In genomic region chr15:50051811-50052419, GRCh38 we compare ENCODE assay signal across 10 cellular contexts.
DNase-seq lines count a peak whose midpoint lies in the region; ATAC-seq and TF ChIP-seq lines count a peak whose summit lies in the region.
"Had no signal": no experiment of that assay in that cellular context is flagged by ENCODE, and none has a peak within 500 bp of the region (broad histone marks: within the 10 kb centered on the region; RNA-seq: fewer than 3 reads in every experiment).

No MANE protein-coding gene starts in this region.

- POLR2A ChIA-PET in SK-N-SH (lab: Yijun Ruan, JAX) = no interaction called here

- H3K9me3 ChIP-seq in SK-N-SH (no peaks in the 10 kb centered on the region), esophagus squamous epithelium (no peaks in the 10 kb centered on the region)

- H3K4me3 Mint-ChIP-seq in nephron = no peak overlapping the region
- H3K4me3 Mint-ChIP-seq: activated naive CD4-positive, alpha-beta T cell treated with anti-CD3 and anti-CD28 coated beads, Interleukin-2, amount 50 U/mL, for 24 hours; CD4-positive, CD25-positive, alpha-beta regulatory T cell had no signal

- H4K20me1 ChIP-seq in SK-N-SH (ENCODE audit: insufficient read depth) = no peaks in the 10 kb centered on the region

- TF ChIP-seq EP300 in SK-N-SH (IDR thresholded peaks at IDR 0.05; ENCODE audit: borderline replicate concordance in 1 of 2, low read depth in 1 of 2, low read length in 1 of 2) = no peak

- WGBS in SK-N-SH (ENCODE audit: low lambda C conversion rate) = 20% methylated on average over 3 of the region's 3 CpGs
- WGBS in esophagus squamous epithelium, 2 donors = 29 to 38% methylated on average over 3 of the region's 3 CpGs

- no peak overlapping the region for H3K4me2 ChIP-seq in SK-N-SH

- no peaks in the 10 kb centered on the region for H3K27me3 ChIP-seq in SK-N-SH (ENCODE audit: insufficient read depth)
- H3K27me3 ChIP-seq in esophagus squamous epithelium = no peaks in the 10 kb centered on the region

- no peaks in the 10 kb centered on the region for H3K27me3 Mint-ChIP-seq in nephron (ENCODE audit: low read depth)

- ATAC-seq in HG03432 (IDR thresholded peaks at IDR 0.05; ENCODE audit: unreplicated experiment) (no peak), HG02571 (IDR thresholded peaks at IDR 0.05; ENCODE audit: unreplicated experiment) (no peak)

- no peaks in the 10 kb centered on the region for H3K79me2 ChIP-seq in SK-N-SH (ENCODE audit: insufficient read depth)

- DNase-seq in NCI-H1417 (lab: John Stamatoyannopoulos, UW) (peak; percentile 1 to 62 (median 21)), NCI-H1417 treated with DMSO at 0.1 percent for 48 hours (lab: John Stamatoyannopoulos, UW) (no peak), KBM-7 (peak; percentile 76), SK-N-SH (peak; percentile 52), esophagus squamous epithelium (lab: John Stamatoyannopoulos, UW) (no peak)

- peak overlapping the region; percentile 52 to 87 (median 52) for H3K27ac Mint-ChIP-seq in nephron
- H3K27ac Mint-ChIP-seq: activated naive CD4-positive, alpha-beta T cell treated with anti-CD3 and anti-CD28 coated beads, Interleukin-2, amount 50 U/mL, for 24 hours; CD4-positive, CD25-positive, alpha-beta regulatory T cell had no signal

- TF ChIP-seq CTCF in SK-N-SH (IDR thresholded peaks at IDR 0.05) (peak; percentile 71), esophagus squamous epithelium (IDR thresholded peaks at IDR 0.05) (peak in 5 of 6 experiments; percentile 28 to 52 (median 48)), nephron (IDR thresholded peaks at IDR 0.05; ENCODE audit: unreplicated experiment in 3 of 3) (peak; percentile 66 to 69 (median 67))

- no peaks in the 10 kb centered on the region for H3K36me3 Mint-ChIP-seq in nephron (ENCODE audit: low read depth)
- H3K36me3 Mint-ChIP-seq: activated naive CD4-positive, alpha-beta T cell treated with anti-CD3 and anti-CD28 coated beads, Interleukin-2, amount 50 U/mL, for 24 hours; CD4-positive, CD25-positive, alpha-beta regulatory T cell had no signal

- no peak for TF ChIP-seq POLR2A in esophagus squamous epithelium (IDR thresholded peaks at IDR 0.05)

- no peak overlapping the region; a peak in 1 of 4 replicates for H3K4me3 ChIP-seq in SK-N-SH (ENCODE audit: low read depth in 2 of 2, low read length in 1 of 2)
- no peak overlapping the region for H3K4me3 ChIP-seq in esophagus squamous epithelium

- TF ChIP-seq RAD21 in SK-N-SH (IDR thresholded peaks at IDR 0.05; ENCODE audit: low read length) = peak; percentile 93

- H3K9ac ChIP-seq in SK-N-SH = no peak overlapping the region

- H3K4me1 ChIP-seq in SK-N-SH (ENCODE audit: control insufficient read depth in 1 of 2, insufficient read depth in 2 of 2, low read depth in 1 of 2, low read length in 1 of 2) (peaks cover 0 to 2% of the 10 kb centered on the region in 2 experiments; a peak in 1 of 4 replicates), esophagus squamous epithelium (peaks cover 0 to 13% (median 0%) of the 10 kb centered on the region in 3 donors)

- intact Hi-C loops in esophagus squamous epithelium (cut with DNase I) = no loop called here

- H3K36me3 ChIP-seq in SK-N-SH (replicated peaks in 1 of 2; ENCODE audit: control insufficient read depth in 1 of 2, insufficient read depth in 2 of 2, low read length in 1 of 2) (no peaks in the 10 kb centered on the region), esophagus squamous epithelium (no peaks in the 10 kb centered on the region)

- H2AFZ ChIP-seq in SK-N-SH (ENCODE audit: low read depth) = no peak overlapping the region

- peaks cover 28% of the 10 kb centered on the region for H3K4me1 Mint-ChIP-seq in nephron
- H3K4me1 Mint-ChIP-seq: activated naive CD4-positive, alpha-beta T cell treated with anti-CD3 and anti-CD28 coated beads, Interleukin-2, amount 50 U/mL, for 24 hours; CD4-positive, CD25-positive, alpha-beta regulatory T cell had no signal

- no peak overlapping the region for H3K27ac ChIP-seq in SK-N-SH (ENCODE audit: low read depth in 2 of 2, low read length in 1 of 2)
- H3K27ac ChIP-seq in esophagus squamous epithelium = peak overlapping the region in 1 of 4 donors; percentile 32

- H3F3A ChIP-seq in SK-N-SH (replicated peaks; ENCODE audit: insufficient read depth) = no peaks in the 10 kb centered on the region

- in situ Hi-C loops in KBM-7 (cut with MboI; ENCODE audit: low pct_unique_long_range_greater_than_20kb, low sequenced_read_pairs) = no loop called here

- peaks cover 2% of the 10 kb centered on the region for H3K9me3 Mint-ChIP-seq in nephron
- H3K9me3 Mint-ChIP-seq: activated naive CD4-positive, alpha-beta T cell treated with anti-CD3 and anti-CD28 coated beads, Interleukin-2, amount 50 U/mL, for 24 hours had no signal

- no peaks in the 10 kb centered on the region for H3K9me2 ChIP-seq in SK-N-SH

- CTCF ChIA-PET in SK-N-SH (lab: Yijun Ruan, JAX) = interaction anchor here (0.6 to 4.4 kb wide), 39 partner anchors 11 to 1694 kb away, joined by 3 to 59 read pairs (median 3); partner anchors contain the start of genes FGF7 and SHC4

TF ChIP-seq in SK-N-SH, 30 proteins besides CTCF, POLR2A, EP300 and RAD21:
- TF ChIP-seq FOXJ3 (CRISPR knock-in tag; IDR thresholded peaks at IDR 0.05) = no peak
- no peak for TF ChIP-seq PBX3 (IDR thresholded peaks at IDR 0.05)
- peak; percentile 68 for TF ChIP-seq SMC3 (IDR thresholded peaks at IDR 0.05; ENCODE audit: low read depth, low read length)
- TF ChIP-seq CHD2 (IDR thresholded peaks at IDR 0.05; ENCODE audit: low read length, partially characterized antibody) = no peak
- peak; percentile 80 for TF ChIP-seq RFX5 (IDR thresholded peaks at IDR 0.05; ENCODE audit: low read length)
- no peak for TF ChIP-seq TEAD4 (IDR thresholded peaks at IDR 0.05; ENCODE audit: borderline replicate concordance, insufficient read depth)
- no peak for TF ChIP-seq TAF1 (IDR thresholded peaks at IDR 0.05; ENCODE audit: borderline replicate concordance, low read depth, low read length)
- TF ChIP-seq RXRA (IDR thresholded peaks at IDR 0.05; ENCODE audit: borderline replicate concordance, low read depth) = no peak
- TF ChIP-seq IRF3 (IDR thresholded peaks at IDR 0.05; ENCODE audit: low read depth, low read length) = peak; percentile 16; the same call in 1 of the 2 replicates
- TF ChIP-seq, protein P1, sequence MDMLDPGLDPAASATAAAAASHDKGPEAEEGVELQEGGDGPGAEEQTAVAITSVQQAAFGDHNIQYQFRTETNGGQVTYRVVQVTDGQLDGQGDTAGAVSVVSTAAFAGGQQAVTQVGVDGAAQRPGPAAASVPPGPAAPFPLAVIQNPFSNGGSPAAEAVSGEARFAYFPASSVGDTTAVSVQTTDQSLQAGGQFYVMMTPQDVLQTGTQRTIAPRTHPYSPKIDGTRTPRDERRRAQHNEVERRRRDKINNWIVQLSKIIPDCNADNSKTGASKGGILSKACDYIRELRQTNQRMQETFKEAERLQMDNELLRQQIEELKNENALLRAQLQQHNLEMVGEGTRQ (IDR thresholded peaks at IDR 0.05; ENCODE audit: borderline replicate concordance, low read depth, low read length) = no peak

Comparison
In these comparisons a context has a peak if more than half of its experiments do, and no peak if none do; other contexts are left out.
1. DNase-seq: peak in NCI-H1417 (3 of 3), KBM-7 (single experiment) and SK-N-SH (single experiment); none in NCI-H1417 treated with DMSO at 0.1 percent for 48 hours (single experiment) and esophagus squamous epithelium (single experiment).
2. Peak in every context shown above with its lines, with median percentiles within 50 percentile points of each other: CTCF ChIP-seq.